In the genomic region with DNA sequence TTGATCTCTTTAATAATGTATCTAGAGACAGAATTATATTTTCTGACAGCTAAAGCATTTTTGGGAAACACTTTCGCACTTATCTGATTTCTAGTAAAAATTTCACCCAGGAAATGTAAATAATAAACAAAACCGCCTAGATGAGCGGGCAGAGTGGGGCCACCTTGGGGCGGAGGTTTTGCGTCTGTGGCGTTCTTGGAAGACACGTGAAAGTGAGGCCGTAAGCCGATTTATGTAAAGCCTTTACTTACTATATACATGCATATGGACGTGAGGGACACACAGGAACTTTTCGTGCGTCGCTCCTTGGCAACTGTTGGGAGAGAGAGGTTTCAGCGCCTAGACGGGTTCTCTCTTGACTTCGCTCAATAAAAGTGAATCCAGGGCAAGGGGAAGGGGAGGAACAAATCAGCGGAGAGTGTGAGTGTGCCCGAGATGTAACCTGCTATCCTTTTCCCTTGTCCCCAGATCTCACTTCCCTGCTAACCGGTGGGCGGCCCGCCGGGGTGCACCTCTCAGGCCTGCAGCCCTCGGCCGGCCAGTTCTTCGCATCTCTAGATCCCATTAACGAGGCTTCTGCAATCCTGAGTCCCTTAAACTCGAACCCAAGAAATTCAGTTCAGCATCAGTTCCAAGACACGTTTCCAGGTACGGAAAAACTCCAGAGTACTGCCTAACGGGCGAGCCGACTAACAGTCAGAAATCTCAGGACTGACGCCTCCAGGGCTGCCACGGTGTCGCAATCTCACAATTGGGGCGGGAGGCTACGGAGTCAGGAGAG, we compare ENCODE assay signal across 8 cellular contexts. TPM values are rescaled to one million over a fixed set of nuclear protein-coding genes. Genes with fewer than 3 reads are reported as not detected.
A peak's percentile ranks its signal among the peaks of the same experiment; 100 is the strongest.
DNase-seq lines count a peak whose midpoint lies in the region; ATAC-seq, FAIRE-seq and TF ChIP-seq lines count a peak whose summit lies in the region.

No MANE protein-coding gene starts in this region.

- CTCF ChIA-PET in K562 (lab: Yijun Ruan, JAX; ENCODE audit: low intra/inter-chr PET ratio) = interaction anchor here (0.6 kb wide), 1 partner anchor 9 kb away, joined by 3 read pairs; no protein-coding TSS in a partner anchor

- POLR2A ChIA-PET in K562 (lab: Yijun Ruan, JAX) = no interaction called here

- TF ChIP-seq RAD21 in K562 (CRISPR knock-in tag; conservative IDR thresholded peaks at IDR 0.05 in 1 of 2, IDR thresholded peaks at IDR 0.05 in 1 of 2) = no peak

- TF ChIP-seq EP300 in K562 (IDR thresholded peaks at IDR 0.05; ENCODE audit: low read length) (no peak), stomach (IDR thresholded peaks at IDR 0.05) (no peak)

- H3K9me3 ChIP-seq in BLaER1 = peaks cover 6% of the 10 kb centered on the region; the same call in 1 of the 2 replicates
- H3K9me3 ChIP-seq in K562 (replicated peaks; ENCODE audit: control insufficient read depth, insufficient read depth, low read depth, low read length) = no peaks in the 10 kb centered on the region
- no peaks in the 10 kb centered on the region for H3K9me3 ChIP-seq in stomach

- H3K36me3 ChIP-seq in BLaER1 (peaks cover 33% of the 10 kb centered on the region), KMS-11 (ENCODE audit: insufficient read depth) (no peaks in the 10 kb centered on the region), K562 (ENCODE audit: control insufficient read depth, insufficient read depth, low read length) (no peaks in the 10 kb centered on the region), stomach (peaks cover 11 to 30% (median 25%) of the 10 kb centered on the region in 4 donors)

- 37% methylated on average over 35 of the region's 37 CpGs for WGBS in K562 (ENCODE audit: insufficient coverage, low coverage, missing lambda C conversion rate)
- WGBS in stomach, 5 donors = 17 to 33% (median 22%) methylated on average over 37 of the region's 37 CpGs

- H3K4me1 ChIP-seq in BLaER1 (peaks cover 69% of the 10 kb centered on the region), KMS-11 (ENCODE audit: low read depth, poor library complexity, severe bottlenecking) (peaks cover 16% of the 10 kb centered on the region), K562 (replicated peaks in 1 of 2; ENCODE audit: control insufficient read depth in 2 of 2, insufficient read depth in 2 of 2, low read length in 2 of 2) (peaks cover 0 to 34% of the 10 kb centered on the region in 2 experiments; a peak in 2 of 5 replicates), stomach (peaks cover 13 to 67% (median 50%) of the 10 kb centered on the region in 4 donors)

- H3K4me2 ChIP-seq in BLaER1 (peak overlapping the region; percentile 79), KMS-11 (peak overlapping the region; percentile 89), K562 (ENCODE audit: insufficient read depth, low read length) (peak overlapping the region; percentile 47)

- H3K27me3 ChIP-seq in BLaER1 = peaks cover 78% of the 10 kb centered on the region
- no peaks in the 10 kb centered on the region for H3K27me3 ChIP-seq in KMS-11 (ENCODE audit: insufficient read depth, low read depth)
- H3K27me3 ChIP-seq in K562 (ENCODE audit: control insufficient read depth in 2 of 2, insufficient read depth in 2 of 2, low read length in 2 of 2) = peaks cover 10 to 50% of the 10 kb centered on the region in 2 experiments; a peak in 4 of 5 replicates
- peaks cover 4 to 100% (median 41%) of the 10 kb centered on the region in 3 donors for H3K27me3 ChIP-seq in stomach

- ATAC-seq in K562 (no peak), HG03342 (IDR thresholded peaks at IDR 0.05; ENCODE audit: unreplicated experiment) (no peak), GM19351 (IDR thresholded peaks at IDR 0.05; ENCODE audit: unreplicated experiment) (no peak)

- FAIRE-seq in K562 (lab: Jason Lieb, UNC) = peak; percentile 55

- H3K4me3 ChIP-seq in BLaER1 = peak overlapping the region; percentile 83
- H3K4me3 ChIP-seq in KMS-11 (IDR thresholded peaks at IDR 0.05; ENCODE audit: insufficient read depth, low read depth, low read length) = peak overlapping the region; percentile 77
- H3K4me3 ChIP-seq in K562 = peak overlapping the region; percentile 59; the same call in 1 of the 2 replicates
- H3K4me3 ChIP-seq in stomach = peak overlapping the region; percentile 62 to 89 (median 82)

- TF ChIP-seq CTCF in KMS-11 (conservative IDR thresholded peaks at IDR 0.05; ENCODE audit: low read depth, low read length) (no peak), K562 (IDR thresholded peaks at IDR 0.05 in 2 of 3, conservative IDR thresholded peaks at IDR 0.05 in 1 of 3; ENCODE audit: insufficient read depth in 2 of 3, low read depth in 1 of 3, low read length in 3 of 3) (no peak), stomach (IDR thresholded peaks at IDR 0.05) (no peak)

- DNase-seq in K562 (ENCODE audit: extremely low read depth in 1 of 4, low spot score in 3 of 4) = peak in 1 of 4 experiments; percentile 19
- DNase-seq in left kidney (ENCODE audit: low read depth, low spot score) = peak; percentile 61
- DNase-seq in stomach = peak; percentile 52
- no peak for DNase-seq in NCI-H345 (lab: John Stamatoyannopoulos, UW)

- H3K9ac ChIP-seq in BLaER1 (peak overlapping the region; percentile 92), KMS-11 (peak overlapping the region; percentile 81; the same call in 1 of the 2 replicates), K562 (ENCODE audit: insufficient read depth in 1 of 2, low read depth in 2 of 2, low read length in 2 of 2) (peak overlapping the region; percentile 1 to 69; a peak in 2 of 4 replicates)

- H2AFZ ChIP-seq in KMS-11 (ENCODE audit: low read depth) (peak overlapping the region; percentile 99), K562 (ENCODE audit: low read depth, low read length) (peak overlapping the region; percentile 77; the same call in 1 of the 2 replicates)

- intact Hi-C loops in K562 (cut with micrococcal nuclease) = no loop called here
- intact Hi-C loops in stomach (cut with DNase I; ENCODE audit: low total_unique reads) = loop anchor here (10.0 kb wide), 1 partner anchor 554 kb away; no protein-coding TSS in a partner anchor

- H4K20me1 ChIP-seq in BLaER1 = 0 out of 2 replicates have a peak, but pooled peaks cover 11% of the 10 kb centered on the region
- no peaks in the 10 kb centered on the region for H4K20me1 ChIP-seq in KMS-11 (ENCODE audit: insufficient read depth)
- H4K20me1 ChIP-seq in K562 (replicated peaks; ENCODE audit: control insufficient read depth, insufficient read depth, low read length) = no peaks in the 10 kb centered on the region

- TF ChIP-seq POLR2A in K562 (conservative IDR thresholded peaks at IDR 0.05) = no peak
- no peak for TF ChIP-seq POLR2A in stomach (IDR thresholded peaks at IDR 0.05)

- no peaks in the 10 kb centered on the region for H3K9me1 ChIP-seq in K562 (ENCODE audit: control insufficient read depth, insufficient read depth, low read length)

- H3K27ac ChIP-seq in BLaER1 (peak overlapping the region; percentile 93), KMS-11 (peak overlapping the region; percentile 84; the same call in 1 of the 2 replicates), K562 (ENCODE audit: extremely low read depth, low read depth, low read length) (no peak overlapping the region), stomach (peak overlapping the region in 4 of 5 donors; percentile 60 to 95 (median 93))

- peaks cover 12% of the 10 kb centered on the region; the same call in 1 of the 2 replicates for H3K79me2 ChIP-seq in KMS-11 (ENCODE audit: insufficient read depth, low read depth)
- 0 out of 3 replicates have a peak, but pooled peaks cover 3% of the 10 kb centered on the region for H3K79me2 ChIP-seq in K562 (ENCODE audit: control insufficient read depth, insufficient read depth, low read length)

- in situ Hi-C loops in K562 (cut with MboI) = no loop called here

- TSS peak; percentile 51 for BruUV-seq in K562 (replicated peaks; lab: Mats Ljungman, UMichigan)

TF ChIP-seq in K562, 482 proteins besides CTCF, POLR2A, EP300 and RAD21:
- TF ChIP-seq CEBPB (tag; IDR thresholded peaks at IDR 0.05) = peak; percentile 84
- no peak for TF ChIP-seq MCM7 (IDR thresholded peaks at IDR 0.05)
- no peak for TF ChIP-seq CEBPG (CRISPR knock-in tag; IDR thresholded peaks at IDR 0.05)
- TF ChIP-seq CEBPG (tag; conservative IDR thresholded peaks at IDR 0.05 in 1 of 2, IDR thresholded peaks at IDR 0.05 in 1 of 2) = peak in 1 of 2 experiments; percentile 77; a peak in 2 of 4 replicates

RNA-seq across cellular contexts. Expression of gene HLX, which starts 1.7 kb away (rescaled TPM):
- 1.3 and 1.6 TPM in 2 replicates for total RNA-seq in K562 (2011; cell fraction: chromatin; rRNA removed; ENCODE audit: low replicate concordance)
- total RNA-seq in K562 (2011; cell fraction: nucleolus; rRNA removed) = 1.1 and 2.3 TPM in 2 replicates
- total RNA-seq in K562 (2011; cell fraction: nucleoplasm; rRNA removed) = 1.2 and 1.5 TPM in 2 replicates
- 2.2 and 2.6 TPM in 2 replicates for total RNA-seq in K562 (2014; rRNA removed)
- 0.69 and 0.70 TPM in 2 replicates for total RNA-seq in K562 (2014; rRNA removed; fragmentation: Illumina TruSeq; extraction: Trizol)
- 1.2 and 1.7 TPM in 2 replicates for total RNA-seq in K562 (2015; rRNA removed; fragmentation: Illumina TruSeq; extraction: Trizol)
- 2.3 and 3.0 TPM in 2 replicates for total RNA-seq in K562 (2021)
- polyA plus RNA-seq in K562 (2011; rRNA removed) = 0.05 and 0.21 TPM in 2 replicates
- 0.01 and 0.72 TPM in 2 replicates for polyA plus RNA-seq in K562 (2011; cell fraction: cytosol; rRNA removed)
- 0.18 and 1.6 TPM in 2 replicates for polyA plus RNA-seq in K562 (2011; cell fraction: nucleus; rRNA removed)
- polyA plus RNA-seq in K562 (2012) = 2.7 and 3.6 TPM in 2 replicates
- 1.6 and 2.8 TPM in 2 replicates for polyA plus RNA-seq in K562 (2014; fragmentation: Illumina TruSeq; extraction: Trizol)
- polyA plus RNA-seq in K562 (2014; fragmentation: Nextera tagmentation; extraction: Ambion mirVana) = under 1 TPM; 0.10 TPM
- polyA plus RNA-seq in K562 (2014; rRNA removed) = 1.7 and 2.4 TPM in 2 replicates
- polyA minus RNA-seq in K562 (2011; rRNA and poly(A)+ RNA removed) = 0.06 and 0.21 TPM in 2 replicates
- 0.67 TPM in 1 of 2 replicates, not detected in the other for polyA minus RNA-seq in K562 (2011; cell fraction: cytosol; rRNA and poly(A)+ RNA removed)
- polyA minus RNA-seq in K562 (2011; cell fraction: nucleus; rRNA and poly(A)+ RNA removed) = 0.22 and 0.54 TPM in 2 replicates
- total RNA-seq in stomach = 10 to 100 TPM in 2 of 5 donors, 1 to 10 TPM in 1, under 1 TPM in 2; 0.43 to 38.5 (median 6.1) TPM
- polyA plus RNA-seq in stomach = 1 to 10 TPM; 1.7 to 4.7 (median 2.7) TPM

Comparison
In these comparisons a context has a peak if more than half of its experiments do, and no peak if none do; other contexts are left out.
1. H3K9ac ChIP-seq: peak in every context shown above with its lines; median percentile 92 in BLaER1; 81 in KMS-11; 35 in K562.